ENCODE assay signal across 16 cellular contexts in genomic region chr22:19117111-19117512, GRCh38. TPM values are rescaled to one million over a fixed set of nuclear protein-coding genes. Genes with fewer than 3 reads are reported as not detected.
DNase-seq lines count a peak whose midpoint lies in the region; ATAC-seq and TF ChIP-seq lines count a peak whose summit lies in the region.
"Had no signal": no experiment of that assay in that cellular context is flagged by ENCODE, and none has a peak within 500 bp of the region (broad histone marks: within the 10 kb centered on the region; RNA-seq: fewer than 3 reads in every experiment).

No MANE protein-coding gene starts in this region.

- in situ Hi-C loops in ACHN (cut with HindIII; ENCODE audit: low pct_ligation_motif_present, low pct_unique_long_range_greater_than_20kb, low sequenced_read_pairs): no loop called here

- no peaks in the 10 kb centered on the region for H3K9me2 ChIP-seq in MM.1S (replicated peaks; ENCODE audit: insufficient read depth, low read length)

- peaks cover 58% of the 10 kb centered on the region for H4K20me1 ChIP-seq in MM.1S (ENCODE audit: insufficient read depth, low read length)

- no peak for DNase-seq in activated naive CD8-positive, alpha-beta T cell treated with anti-CD3 and anti-CD28 coated beads, Interleukin-2, amount 10 ng/mL, durations not matched to agents 7 days and 5 days
- no peak for DNase-seq in activated naive CD8-positive, alpha-beta T cell treated with anti-CD3 and anti-CD28 coated beads for 36 hours
- DNase-seq in NCI-H82 (lab: John Stamatoyannopoulos, UW) (peak; percentile 86), lower lobe of right lung (no peak), left ventricle myocardium superior (no peak), ACHN (no peak), MM.1S (no peak)
- DNase-seq in activated CD4-positive, CD25-positive, alpha-beta regulatory T cell (lab: John Stamatoyannopoulos, UW): no peak
- DNase-seq: activated CD4-positive, alpha-beta T cell treated with anti-CD3 and anti-CD28 coated beads, Interleukin-2, amount 10 ng/mL, durations not matched to agents 24 days and 14 days; NCI-H1694 treated with DMSO at 0.1 percent for 48 hours; stimulated activated CD4-positive, alpha-beta T cell treated with anti-CD3 and anti-CD28 coated beads, Interleukin-4, amount 100 ng/mL, for 4 hours; stimulated activated naive CD4-positive, alpha-beta T cell had no signal

- H3F3A ChIP-seq in MM.1S (ENCODE audit: insufficient read depth, low read length): peaks cover 10% of the 10 kb centered on the region; the same call in 1 of the 2 replicates

- H3K9ac ChIP-seq in MM.1S (ENCODE audit: low read length): no peak overlapping the region

- ATAC-seq in activated naive CD8-positive, alpha-beta T cell treated with anti-CD3 and anti-CD28 coated beads, Interleukin-2, amount 10 ng/mL, durations not matched to agents 7 days and 5 days (ENCODE audit: low read depth): no peak
- ATAC-seq in lower lobe of right lung (peak; percentile 2 to 13), left ventricle myocardium superior (no peak)

- no peaks in the 10 kb centered on the region for H3K36me3 Mint-ChIP-seq in activated naive CD8-positive, alpha-beta T cell treated with anti-CD3 and anti-CD28 coated beads, Interleukin-2, amount 10 ng/mL, durations not matched to agents 7 days and 5 days
- peaks cover 4% of the 10 kb centered on the region for H3K36me3 Mint-ChIP-seq in activated naive CD8-positive, alpha-beta T cell treated with anti-CD3 and anti-CD28 coated beads for 36 hours

- H3K9me3 Mint-ChIP-seq in activated naive CD8-positive, alpha-beta T cell treated with anti-CD3 and anti-CD28 coated beads, Interleukin-2, amount 10 ng/mL, durations not matched to agents 7 days and 5 days: no peaks in the 10 kb centered on the region
- H3K9me3 Mint-ChIP-seq in activated naive CD8-positive, alpha-beta T cell treated with anti-CD3 and anti-CD28 coated beads for 36 hours: no peaks in the 10 kb centered on the region
- H3K9me3 Mint-ChIP-seq: activated CD4-positive, alpha-beta T cell treated with anti-CD3 and anti-CD28 coated beads, Interleukin-2, amount 10 ng/mL, durations not matched to agents 24 days and 14 days; activated T-helper 2 cell treated with anti-CD3 and anti-CD28 coated beads, Interferon-gamma antibody, Interleukin-2, Interleukin-4, amounts not matched to agents 10 μg/mL and 5 μg/mL and 100 μg/mL, durations not matched to agents 14 hours and 24 hours and 36 hours had no signal

- POLR2A ChIA-PET in activated naive CD8-positive, alpha-beta T cell treated with anti-CD3 and anti-CD28 coated beads, Interleukin-2, amount 10 ng/mL, durations not matched to agents 7 days and 5 days (lab: Charles Lee): no interaction called here

- H3K27ac ChIP-seq in lower lobe of right lung (no peak overlapping the region), MM.1S (ENCODE audit: low read length) (no peak overlapping the region)
- H3K27ac ChIP-seq: cardiac muscle cell, right atrium auricular region had no signal

- H2AFZ ChIP-seq in MM.1S (ENCODE audit: low read length): no peak overlapping the region

- intact Hi-C loops in lower lobe of right lung (cut with DNase I) (no loop called here), left ventricle myocardium superior (cut with micrococcal nuclease) (no loop called here)

- peaks cover 67% of the 10 kb centered on the region for H3K4me1 ChIP-seq in lower lobe of right lung
- H3K4me1 ChIP-seq in MM.1S (ENCODE audit: low read length): peaks cover 37% of the 10 kb centered on the region

- H3K4me2 ChIP-seq in MM.1S (ENCODE audit: low read depth, low read length): no peak overlapping the region

- TF ChIP-seq CTCF in lower lobe of right lung (IDR thresholded peaks at IDR 0.05) (no peak), MM.1S (IDR thresholded peaks at IDR 0.05; ENCODE audit: low read length) (no peak)

- no peak overlapping the region for H3K4me3 ChIP-seq in lower lobe of right lung
- H3K4me3 ChIP-seq in MM.1S (ENCODE audit: low read length): no peak overlapping the region
- H3K4me3 ChIP-seq: cardiac muscle cell, right atrium auricular region had no signal

- peaks cover 99% of the 10 kb centered on the region for H3K79me2 ChIP-seq in MM.1S (ENCODE audit: low read length)

- no peak overlapping the region for H3K4me3 Mint-ChIP-seq in activated naive CD8-positive, alpha-beta T cell treated with anti-CD3 and anti-CD28 coated beads, Interleukin-2, amount 10 ng/mL, durations not matched to agents 7 days and 5 days
- no peak overlapping the region for H3K4me3 Mint-ChIP-seq in activated naive CD8-positive, alpha-beta T cell treated with anti-CD3 and anti-CD28 coated beads for 36 hours
- H3K4me3 Mint-ChIP-seq: activated CD4-positive, alpha-beta T cell treated with anti-CD3 and anti-CD28 coated beads, Interleukin-2, amount 10 ng/mL, durations not matched to agents 24 days and 14 days had no signal

- H3K4me1 Mint-ChIP-seq in activated naive CD8-positive, alpha-beta T cell treated with anti-CD3 and anti-CD28 coated beads, Interleukin-2, amount 10 ng/mL, durations not matched to agents 7 days and 5 days: peaks cover 47% of the 10 kb centered on the region
- H3K4me1 Mint-ChIP-seq in activated naive CD8-positive, alpha-beta T cell treated with anti-CD3 and anti-CD28 coated beads for 36 hours: peaks cover 61% of the 10 kb centered on the region

- H3K9me3 ChIP-seq in lower lobe of right lung: no peaks in the 10 kb centered on the region
- H3K9me3 ChIP-seq in MM.1S (replicated peaks; ENCODE audit: insufficient read depth, low read length): no peaks in the 10 kb centered on the region
- H3K9me3 ChIP-seq: right atrium auricular region had no signal

- H3K36me3 ChIP-seq in lower lobe of right lung (peaks cover 10% of the 10 kb centered on the region), MM.1S (replicated peaks; ENCODE audit: insufficient read depth, low read length) (no peaks in the 10 kb centered on the region)
- H3K36me3 ChIP-seq: cardiac muscle cell, right atrium auricular region had no signal

- H3K27ac Mint-ChIP-seq in activated naive CD8-positive, alpha-beta T cell treated with anti-CD3 and anti-CD28 coated beads, Interleukin-2, amount 10 ng/mL, durations not matched to agents 7 days and 5 days: peak overlapping the region; percentile 8
- no peak overlapping the region for H3K27ac Mint-ChIP-seq in activated naive CD8-positive, alpha-beta T cell treated with anti-CD3 and anti-CD28 coated beads for 36 hours
- H3K27ac Mint-ChIP-seq: activated CD4-positive, alpha-beta T cell treated with anti-CD3 and anti-CD28 coated beads, Interleukin-2, amount 10 ng/mL, durations not matched to agents 24 days and 14 days; activated T-helper 2 cell treated with anti-CD3 and anti-CD28 coated beads, Interferon-gamma antibody, Interleukin-2, Interleukin-4, amounts not matched to agents 10 μg/mL and 5 μg/mL and 100 μg/mL, durations not matched to agents 14 hours and 24 hours and 36 hours had no signal

- H3K27me3 ChIP-seq in lower lobe of right lung (ENCODE audit: low read depth): no peaks in the 10 kb centered on the region
- no peaks in the 10 kb centered on the region for H3K27me3 ChIP-seq in MM.1S (replicated peaks; ENCODE audit: insufficient read depth, low read length)
- H3K27me3 ChIP-seq: cardiac muscle cell, right atrium auricular region had no signal

- H3K27me3 Mint-ChIP-seq in activated naive CD8-positive, alpha-beta T cell treated with anti-CD3 and anti-CD28 coated beads, Interleukin-2, amount 10 ng/mL, durations not matched to agents 7 days and 5 days: no peaks in the 10 kb centered on the region
- no peaks in the 10 kb centered on the region for H3K27me3 Mint-ChIP-seq in activated naive CD8-positive, alpha-beta T cell treated with anti-CD3 and anti-CD28 coated beads for 36 hours
- H3K27me3 Mint-ChIP-seq: activated CD4-positive, alpha-beta T cell treated with anti-CD3 and anti-CD28 coated beads, Interleukin-2, amount 10 ng/mL, durations not matched to agents 24 days and 14 days had no signal

RNA-seq across cellular contexts. Expression of gene DGCR2, which starts 5.1 kb away (rescaled TPM):
- 10 to 100 TPM; 38.0 to 38.3 TPM for total RNA-seq in activated naive CD8-positive, alpha-beta T cell treated with anti-CD3 and anti-CD28 coated beads, Interleukin-2, amount 10 ng/mL, durations not matched to agents 7 days and 5 days
- 10 to 100 TPM; 20.5 to 22.2 TPM for total RNA-seq in activated naive CD8-positive, alpha-beta T cell treated with anti-CD3 and anti-CD28 coated beads for 36 hours
- 62.9 TPM for total RNA-seq in lower lobe of right lung
- total RNA-seq in left ventricle myocardium superior: 33.1 TPM

RNA-seq across cellular contexts. Expression of gene TSSK2, which starts 14.0 kb away (rescaled TPM):
- not detected for total RNA-seq in activated naive CD8-positive, alpha-beta T cell treated with anti-CD3 and anti-CD28 coated beads, Interleukin-2, amount 10 ng/mL, durations not matched to agents 7 days and 5 days
- total RNA-seq in activated naive CD8-positive, alpha-beta T cell treated with anti-CD3 and anti-CD28 coated beads for 36 hours: not detected
- total RNA-seq in lower lobe of right lung (not detected), left ventricle myocardium superior (not detected)
- total RNA-seq: activated CD4-positive, alpha-beta T cell treated with anti-CD3 and anti-CD28 coated beads, Interleukin-2, amount 10 ng/mL, durations not matched to agents 24 days and 14 days; activated T-helper 2 cell treated with anti-CD3 and anti-CD28 coated beads, Interferon-gamma antibody, Interleukin-2, Interleukin-4, amounts not matched to agents 10 μg/mL and 5 μg/mL and 100 μg/mL, durations not matched to agents 14 hours and 24 hours and 36 hours; cardiac muscle cell; right atrium auricular region; T-helper 1 cell treated with Interleukin-12 subunit alpha and Interleukin-12 subunit beta and Interleukin-4 antibody, amounts not matched to agents 30 ng/mL and 1 ng/mL, for 36 hours had no signal

RNA-seq across cellular contexts. Expression of gene ESS2, which starts 27.3 kb away (rescaled TPM):
- total RNA-seq in activated naive CD8-positive, alpha-beta T cell treated with anti-CD3 and anti-CD28 coated beads, Interleukin-2, amount 10 ng/mL, durations not matched to agents 7 days and 5 days: 10 to 100 TPM; 18.5 to 20.3 TPM
- 10 to 100 TPM; 16.8 to 18.0 TPM for total RNA-seq in activated naive CD8-positive, alpha-beta T cell treated with anti-CD3 and anti-CD28 coated beads for 36 hours
- total RNA-seq in lower lobe of right lung: 14.0 TPM
- total RNA-seq in left ventricle myocardium superior: 9.3 TPM

RNA-seq across cellular contexts. Expression of gene GSC2, which starts 33.0 kb away (rescaled TPM):
- not detected for total RNA-seq in activated naive CD8-positive, alpha-beta T cell treated with anti-CD3 and anti-CD28 coated beads, Interleukin-2, amount 10 ng/mL, durations not matched to agents 7 days and 5 days
- not detected for total RNA-seq in activated naive CD8-positive, alpha-beta T cell treated with anti-CD3 and anti-CD28 coated beads for 36 hours
- total RNA-seq in lower lobe of right lung (not detected), left ventricle myocardium superior (not detected)
- total RNA-seq: activated CD4-positive, alpha-beta T cell treated with anti-CD3 and anti-CD28 coated beads, Interleukin-2, amount 10 ng/mL, durations not matched to agents 24 days and 14 days; activated T-helper 2 cell treated with anti-CD3 and anti-CD28 coated beads, Interferon-gamma antibody, Interleukin-2, Interleukin-4, amounts not matched to agents 10 μg/mL and 5 μg/mL and 100 μg/mL, durations not matched to agents 14 hours and 24 hours and 36 hours; cardiac muscle cell; right atrium auricular region; T-helper 1 cell treated with Interleukin-12 subunit alpha and Interleukin-12 subunit beta and Interleukin-4 antibody, amounts not matched to agents 30 ng/mL and 1 ng/mL, for 36 hours had no signal

Comparison
In these comparisons a context has a peak if more than half of its experiments do, and no peak if none do; other contexts are left out.
1. ATAC-seq: peak in lower lobe of right lung (2 of 2); none in activated naive CD8-positive, alpha-beta T cell treated with anti-CD3 and anti-CD28 coated beads, Interleukin-2, amount 10 ng/mL, durations not matched to agents 7 days and 5 days (single experiment) and left ventricle myocardium superior (single experiment).